8 cellular contexts compared by ENCODE assay signal in the genomic region with DNA sequence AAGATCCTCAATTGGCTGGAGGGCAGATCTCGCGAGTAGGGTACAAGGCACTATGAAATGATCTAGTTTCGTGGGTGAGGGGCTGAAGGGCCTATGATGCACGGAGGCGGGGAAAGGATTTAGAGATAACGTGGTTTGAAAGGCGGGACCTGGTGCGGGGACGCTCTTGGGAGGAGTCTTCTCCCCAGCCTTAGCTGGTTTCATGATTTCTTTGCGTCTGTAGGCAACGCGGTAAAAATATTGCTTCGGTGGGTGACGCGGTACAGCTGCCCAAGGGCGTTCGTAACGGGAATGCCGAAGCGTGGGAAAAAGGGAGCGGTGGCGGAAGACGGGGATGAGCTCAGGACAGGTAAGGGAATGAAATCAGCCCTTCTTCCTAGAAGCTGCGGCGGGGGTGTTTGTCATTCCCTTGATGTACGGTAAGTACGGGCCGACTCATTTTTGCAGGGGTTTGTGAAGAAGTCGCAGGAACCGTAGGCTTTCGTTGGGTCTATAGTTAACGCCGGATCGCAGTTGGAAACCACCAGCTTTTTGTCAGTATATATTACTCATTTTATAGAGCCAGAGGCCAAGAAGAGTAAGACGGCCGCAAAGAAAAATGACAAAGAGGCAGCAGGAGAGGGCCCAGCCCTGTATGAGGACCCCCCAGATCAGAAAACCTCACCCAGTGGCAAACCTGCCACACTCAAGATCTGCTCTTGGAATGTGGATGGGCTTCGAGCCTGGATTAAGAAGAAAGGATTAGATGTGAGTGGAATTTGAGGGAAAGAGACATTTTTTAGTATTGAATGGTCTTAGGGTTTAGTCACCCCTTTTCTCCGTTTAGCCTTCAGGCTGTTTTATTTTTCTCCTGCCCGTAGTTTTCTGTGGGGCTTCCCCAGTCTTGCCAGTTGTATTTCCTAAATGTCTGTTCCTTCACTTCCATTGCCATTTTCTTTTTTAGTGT. TPM values are rescaled to one million over a fixed set of nuclear protein-coding genes. Genes with fewer than 3 reads are reported as not detected.
DNase-seq lines count a peak whose midpoint lies in the region; ATAC-seq and TF ChIP-seq lines count a peak whose summit lies in the region.

No MANE protein-coding gene starts in this region.

- H3K4me3 ChIP-seq in RWPE2 (ENCODE audit: severe bottlenecking) = peak overlapping the region; percentile 74
- H3K4me3 ChIP-seq in epithelial cell of proximal tubule (ENCODE audit: low read depth, low read length) = peak overlapping the region; percentile 78
- peak overlapping the region; percentile 85 for H3K4me3 ChIP-seq in neuron (ENCODE audit: low read length)

- H3K27ac ChIP-seq in RWPE2 (ENCODE audit: poor library complexity, severe bottlenecking) = peak overlapping the region; percentile 91

- peak overlapping the region; percentile 46 for H2AFZ ChIP-seq in neuron (ENCODE audit: low read depth, low read length)

- peak; percentile 47 for ATAC-seq in GM19455 (IDR thresholded peaks at IDR 0.05; ENCODE audit: unreplicated experiment)
- ATAC-seq in HG03460 (IDR thresholded peaks at IDR 0.05; ENCODE audit: unreplicated experiment) = peak; percentile 36
- peak; percentile 73 for ATAC-seq in RWPE2 (ENCODE audit: low read depth)

- peaks cover 77% of the 10 kb centered on the region for H3K36me3 ChIP-seq in RWPE2 (ENCODE audit: low read depth)
- peaks cover 58% of the 10 kb centered on the region for H3K36me3 ChIP-seq in neuron (ENCODE audit: insufficient read depth, low read length)

- DNase-seq in NCI-H2029 (lab: John Stamatoyannopoulos, UW) (peak; percentile 86), NCI-H2029 treated with DMSO at 0.1 percent for 48 hours (lab: John Stamatoyannopoulos, UW) (no peak), RWPE2 (ENCODE audit: low spot score) (no peak), epithelial cell of proximal tubule (ENCODE audit: low read depth) (peak; percentile 65), medulla oblongata (ENCODE audit: extremely low spot score) (no peak)

- H3K27me3 ChIP-seq in RWPE2 (ENCODE audit: insufficient read depth, poor library complexity, severe bottlenecking) (no peaks in the 10 kb centered on the region), neuron (ENCODE audit: insufficient read depth, low read length) (no peaks in the 10 kb centered on the region)

- H3K9me3 ChIP-seq in RWPE2 (ENCODE audit: severe bottlenecking) (no peaks in the 10 kb centered on the region), neuron (ENCODE audit: low read length) (no peaks in the 10 kb centered on the region)

- TF ChIP-seq CTCF in RWPE2 (IDR thresholded peaks at IDR 0.05; ENCODE audit: poor library complexity, severe bottlenecking) = no peak
- TF ChIP-seq CTCF in epithelial cell of proximal tubule (conservative IDR thresholded peaks at IDR 0.05; ENCODE audit: low read depth, low read length) = no peak

- peaks cover 15% of the 10 kb centered on the region for H3K4me1 ChIP-seq in RWPE2 (ENCODE audit: insufficient read depth, poor library complexity, severe bottlenecking)
- H3K4me1 ChIP-seq in neuron (ENCODE audit: insufficient read depth, low read length) = peaks cover 30% of the 10 kb centered on the region

RNA-seq across cellular contexts. Expression of gene APEX1, which starts 0.6 kb away (rescaled TPM):
- 321 and 381 TPM in 2 replicates for total RNA-seq in epithelial cell of proximal tubule

RNA-seq across cellular contexts. Expression of gene OSGEP, which starts 1.0 kb away (rescaled TPM):
- total RNA-seq in epithelial cell of proximal tubule = 24.6 and 59.7 TPM in 2 replicates

RNA-seq across cellular contexts. Expression of gene PIP4P1, which starts 5.6 kb away (rescaled TPM):
- total RNA-seq in epithelial cell of proximal tubule = 16.3 and 19.1 TPM in 2 replicates

RNA-seq across cellular contexts. Expression of gene PNP, which starts 13.6 kb away (rescaled TPM):
- total RNA-seq in epithelial cell of proximal tubule = 152 and 178 TPM in 2 replicates

RNA-seq across cellular contexts. Expression of gene KLHL33, which starts 19.7 kb away (rescaled TPM):
- under 0.01 and 0.17 TPM in 2 replicates for total RNA-seq in epithelial cell of proximal tubule

Comparison
In these comparisons a context has a peak if more than half of its experiments do, and no peak if none do; other contexts are left out.
1. DNase-seq: peak in NCI-H2029 (single experiment) and epithelial cell of proximal tubule (single experiment); none in NCI-H2029 treated with DMSO at 0.1 percent for 48 hours (single experiment), RWPE2 (single experiment) and medulla oblongata (single experiment).
2. Peak in every context shown above with its lines, with median percentiles within 50 percentile points of each other: ATAC-seq and H3K4me3 ChIP-seq.